ENCODE assay signal across 20 cellular contexts in genomic region chr12:104499668-104500328, GRCh38. TPM values are rescaled to one million over a fixed set of nuclear protein-coding genes. Genes with fewer than 3 reads are reported as not detected.
DNase-seq lines count a peak whose midpoint lies in the region; ATAC-seq and TF ChIP-seq lines count a peak whose summit lies in the region.
"Had no signal": no experiment of that assay in that cellular context is flagged by ENCODE, and none has a peak within 500 bp of the region (broad histone marks: within the 10 kb centered on the region; RNA-seq: fewer than 3 reads in every experiment).

No MANE protein-coding gene starts in this region.

- POLR2A ChIA-PET in activated CD4-positive, alpha-beta memory T cell treated with anti-CD3 and anti-CD28 coated beads for 36 hours (lab: Charles Lee), result interaction anchor here (2.9 kb wide), 1 partner anchor 41 kb away, joined by 9 read pairs; no protein-coding TSS in a partner anchor
- POLR2A ChIA-PET in activated CD4-positive, alpha-beta memory T cell treated with anti-CD3 and anti-CD28 coated beads, Interleukin-2, amount 10 ng/mL, durations not matched to agents 7 days and 5 days (lab: Charles Lee), result interaction anchor here (1.0 to 3.4 kb wide), 5 partner anchors 14 to 42 kb away, joined by 6 to 19 read pairs (median 9); partner anchors contain the start of gene CHST11
- POLR2A ChIA-PET in naive thymus-derived CD4-positive, alpha-beta T cell (lab: Charles Lee), result interaction anchor here (0.7 to 1.8 kb wide), 3 partner anchors 39 to 543 kb away, joined by 3 to 6 read pairs (median 3); no protein-coding TSS in a partner anchor

- no peak overlapping the region for H3K27ac ChIP-seq in naive thymus-derived CD4-positive, alpha-beta T cell (ENCODE audit: low read depth, low read length)
- H3K27ac ChIP-seq in uterus, result peak overlapping the region; percentile 73 to 85
- H3K27ac ChIP-seq: left lung, neutrophil had no signal

- H3K36me3 ChIP-seq in naive thymus-derived CD4-positive, alpha-beta T cell (ENCODE audit: control insufficient read depth in 2 of 3, insufficient read depth in 3 of 3, low read length in 3 of 3), result no peaks in the 10 kb centered on the region
- H3K36me3 ChIP-seq in uterus, result no peaks in the 10 kb centered on the region
- H3K36me3 ChIP-seq: left lung, neutrophil had no signal

- DNase-seq in activated CD4-positive, alpha-beta memory T cell treated with anti-CD3 and anti-CD28 coated beads for 36 hours, result no peak
- DNase-seq in activated CD4-positive, alpha-beta memory T cell treated with anti-CD3 and anti-CD28 coated beads, Interleukin-2, amount 10 ng/mL, durations not matched to agents 7 days and 5 days, result no peak
- DNase-seq in naive thymus-derived CD4-positive, alpha-beta T cell, result no peak
- DNase-seq in uterus (peak in 1 of 2 donors; percentile 62), cortex of kidney (lab: John Stamatoyannopoulos, UW) (no peak), OCI-M2 (lab: John Stamatoyannopoulos, UW; ENCODE audit: unreplicated experiment) (no peak)
- DNase-seq: activated CD4-positive, alpha-beta T cell treated with anti-CD3 and anti-CD28 coated beads, Interleukin-2, amount 10 ng/mL, durations not matched to agents 24 days and 14 days; activated naive CD4-positive, alpha-beta T cell treated with anti-CD3 and anti-CD28 coated beads for 36 hours; aorta; EL; left lung; midbrain; NCI-H2171 treated with DMSO at 0.1 percent for 48 hours; NCI-H526 treated with DMSO at 0.1 percent for 48 hours; Right ventricle myocardium superior; stimulated activated CD4-positive, alpha-beta T cell treated with anti-CD3 and anti-CD28 coated beads, Interleukin-4, amount 100 ng/mL, for 1 hour had no signal

- H3K27me3 ChIP-seq in naive thymus-derived CD4-positive, alpha-beta T cell (ENCODE audit: control insufficient read depth in 2 of 2, insufficient read depth in 2 of 2, low read length in 2 of 2), result no peaks in the 10 kb centered on the region
- H3K27me3 ChIP-seq in uterus, result no peaks in the 10 kb centered on the region
- H3K27me3 ChIP-seq: left lung, neutrophil had no signal

- no peak for TF ChIP-seq CTCF in uterus (IDR thresholded peaks at IDR 0.05)

- peaks cover 56 to 68% of the 10 kb centered on the region in 2 donors for H3K4me1 ChIP-seq in naive thymus-derived CD4-positive, alpha-beta T cell (ENCODE audit: control insufficient read depth in 2 of 2, insufficient read depth in 2 of 2, low read length in 2 of 2)
- H3K4me1 ChIP-seq in uterus, result no peaks in the 10 kb centered on the region

- H3K27ac Mint-ChIP-seq in activated CD4-positive, alpha-beta memory T cell treated with anti-CD3 and anti-CD28 coated beads for 36 hours, result peak overlapping the region; percentile 81
- H3K27ac Mint-ChIP-seq in activated CD4-positive, alpha-beta memory T cell treated with anti-CD3 and anti-CD28 coated beads, Interleukin-2, amount 10 ng/mL, durations not matched to agents 7 days and 5 days, result no peak overlapping the region
- peak overlapping the region; percentile 40 for H3K27ac Mint-ChIP-seq in activated T-helper 17 cell treated with anti-CD3 and anti-CD28 coated beads, Interleukin-2, amount 50 U/mL, for 72 hours
- peak overlapping the region in 7 of 9 donors; percentile 38 to 82 (median 49) for H3K27ac Mint-ChIP-seq in naive thymus-derived CD4-positive, alpha-beta T cell
- H3K27ac Mint-ChIP-seq: activated CD4-positive, alpha-beta T cell treated with anti-CD3 and anti-CD28 coated beads, Interleukin-2, amount 10 ng/mL, durations not matched to agents 24 days and 14 days; activated naive CD4-positive, alpha-beta T cell treated with anti-CD3 and anti-CD28 coated beads for 36 hours had no signal

- no peak for TF ChIP-seq POLR2A in uterus (IDR thresholded peaks at IDR 0.05)

- no peak overlapping the region for H3K4me3 Mint-ChIP-seq in activated CD4-positive, alpha-beta memory T cell treated with anti-CD3 and anti-CD28 coated beads for 36 hours
- no peak overlapping the region for H3K4me3 Mint-ChIP-seq in activated CD4-positive, alpha-beta memory T cell treated with anti-CD3 and anti-CD28 coated beads, Interleukin-2, amount 10 ng/mL, durations not matched to agents 7 days and 5 days
- H3K4me3 Mint-ChIP-seq in activated T-helper 17 cell treated with anti-CD3 and anti-CD28 coated beads, Interleukin-2, amount 50 U/mL, for 72 hours, result peak overlapping the region; percentile 15
- peak overlapping the region in 5 of 10 donors; percentile 35 to 75 (median 73) for H3K4me3 Mint-ChIP-seq in naive thymus-derived CD4-positive, alpha-beta T cell
- H3K4me3 Mint-ChIP-seq: activated CD4-positive, alpha-beta T cell treated with anti-CD3 and anti-CD28 coated beads, Interleukin-2, amount 10 ng/mL, durations not matched to agents 24 days and 14 days; activated naive CD4-positive, alpha-beta T cell treated with anti-CD3 and anti-CD28 coated beads for 36 hours had no signal

- intact Hi-C loops in activated CD4-positive, alpha-beta memory T cell treated with anti-CD3 and anti-CD28 coated beads for 36 hours (cut with micrococcal nuclease), result loop anchor here (2.0 to 5.0 kb wide), 3 partner anchors 68 to 431 kb away; no protein-coding TSS in a partner anchor
- intact Hi-C loops in naive thymus-derived CD4-positive, alpha-beta T cell (cut with micrococcal nuclease), result loop anchor here (2.0 to 5.0 kb wide), 3 partner anchors 15 to 103 kb away; no protein-coding TSS in a partner anchor
- intact Hi-C loops in uterus (cut with DNase I; ENCODE audit: low total_unique reads), result no loop called here

- H3K27me3 Mint-ChIP-seq in activated CD4-positive, alpha-beta memory T cell treated with anti-CD3 and anti-CD28 coated beads for 36 hours, result no peaks in the 10 kb centered on the region
- H3K27me3 Mint-ChIP-seq in activated CD4-positive, alpha-beta memory T cell treated with anti-CD3 and anti-CD28 coated beads, Interleukin-2, amount 10 ng/mL, durations not matched to agents 7 days and 5 days, result no peaks in the 10 kb centered on the region
- no peaks in the 10 kb centered on the region for H3K27me3 Mint-ChIP-seq in activated T-helper 17 cell treated with anti-CD3 and anti-CD28 coated beads, Interleukin-2, amount 50 U/mL, for 72 hours
- H3K27me3 Mint-ChIP-seq in naive thymus-derived CD4-positive, alpha-beta T cell, result no peaks in the 10 kb centered on the region
- H3K27me3 Mint-ChIP-seq: activated CD4-positive, alpha-beta T cell treated with anti-CD3 and anti-CD28 coated beads, Interleukin-2, amount 10 ng/mL, durations not matched to agents 24 days and 14 days; IgD-negative memory B cell had no signal

- no peak for ATAC-seq in activated T-helper 17 cell treated with anti-CD3 and anti-CD28 coated beads, Interleukin-2, amount 50 U/mL, for 72 hours (replicated peaks)
- ATAC-seq in naive thymus-derived CD4-positive, alpha-beta T cell, result no peak
- no peak for ATAC-seq in GM19324 (IDR thresholded peaks at IDR 0.05; ENCODE audit: low FRiP score, unreplicated experiment)
- ATAC-seq: left lung had no signal

- no peaks in the 10 kb centered on the region for H3K9me3 ChIP-seq in naive thymus-derived CD4-positive, alpha-beta T cell (ENCODE audit: control insufficient read depth in 2 of 3, low read length in 3 of 3)
- H3K9me3 ChIP-seq in uterus, result no peaks in the 10 kb centered on the region
- H3K9me3 ChIP-seq: left lung, neutrophil had no signal

- H3K4me3 ChIP-seq in naive thymus-derived CD4-positive, alpha-beta T cell (ENCODE audit: low read length), result no peak overlapping the region
- H3K4me3 ChIP-seq in uterus, result no peak overlapping the region
- H3K4me3 ChIP-seq: left lung had no signal

- CTCF ChIA-PET in activated CD4-positive, alpha-beta memory T cell treated with anti-CD3 and anti-CD28 coated beads for 36 hours (lab: Charles Lee), result interaction anchor here (1.0 to 1.9 kb wide), 4 partner anchors 41 to 118 kb away, joined by 4 to 5 read pairs (median 4); no protein-coding TSS in a partner anchor
- CTCF ChIA-PET in activated CD4-positive, alpha-beta memory T cell treated with anti-CD3 and anti-CD28 coated beads, Interleukin-2, amount 10 ng/mL, durations not matched to agents 7 days and 5 days (lab: Charles Lee), result interaction anchor here (1.2 to 2.2 kb wide), 4 partner anchors 40 to 118 kb away, joined by 3 to 8 read pairs (median 4); no protein-coding TSS in a partner anchor
- CTCF ChIA-PET in naive thymus-derived CD4-positive, alpha-beta T cell (lab: Charles Lee), result interaction anchor here (1.1 to 1.4 kb wide), 2 partner anchors 43 to 118 kb away, joined by 3 to 5 read pairs; partner anchors contain the start of gene CHST11

- H3K4me1 Mint-ChIP-seq in activated CD4-positive, alpha-beta memory T cell treated with anti-CD3 and anti-CD28 coated beads for 36 hours (ENCODE audit: low read depth), result peaks cover 91% of the 10 kb centered on the region
- peaks cover 94% of the 10 kb centered on the region for H3K4me1 Mint-ChIP-seq in activated CD4-positive, alpha-beta memory T cell treated with anti-CD3 and anti-CD28 coated beads, Interleukin-2, amount 10 ng/mL, durations not matched to agents 7 days and 5 days
- H3K4me1 Mint-ChIP-seq in activated T-helper 17 cell treated with anti-CD3 and anti-CD28 coated beads, Interleukin-2, amount 50 U/mL, for 72 hours, result peaks cover 53% of the 10 kb centered on the region
- peaks cover 57 to 91% (median 86%) of the 10 kb centered on the region in 7 donors for H3K4me1 Mint-ChIP-seq in naive thymus-derived CD4-positive, alpha-beta T cell

- no peaks in the 10 kb centered on the region for H3K36me3 Mint-ChIP-seq in activated CD4-positive, alpha-beta memory T cell treated with anti-CD3 and anti-CD28 coated beads for 36 hours
- peaks cover 60% of the 10 kb centered on the region for H3K36me3 Mint-ChIP-seq in activated CD4-positive, alpha-beta memory T cell treated with anti-CD3 and anti-CD28 coated beads, Interleukin-2, amount 10 ng/mL, durations not matched to agents 7 days and 5 days (ENCODE audit: low read depth)
- H3K36me3 Mint-ChIP-seq in activated T-helper 17 cell treated with anti-CD3 and anti-CD28 coated beads, Interleukin-2, amount 50 U/mL, for 72 hours (ENCODE audit: low read depth), result peaks cover 5% of the 10 kb centered on the region
- H3K36me3 Mint-ChIP-seq in naive thymus-derived CD4-positive, alpha-beta T cell, result peaks cover 0 to 30% (median 0%) of the 10 kb centered on the region in 5 donors
- H3K36me3 Mint-ChIP-seq: IgD-negative memory B cell had no signal

- H3K9me3 Mint-ChIP-seq in activated CD4-positive, alpha-beta memory T cell treated with anti-CD3 and anti-CD28 coated beads for 36 hours, result no peaks in the 10 kb centered on the region
- H3K9me3 Mint-ChIP-seq in activated CD4-positive, alpha-beta memory T cell treated with anti-CD3 and anti-CD28 coated beads, Interleukin-2, amount 10 ng/mL, durations not matched to agents 7 days and 5 days, result no peaks in the 10 kb centered on the region
- H3K9me3 Mint-ChIP-seq in activated T-helper 17 cell treated with anti-CD3 and anti-CD28 coated beads, Interleukin-2, amount 50 U/mL, for 72 hours, result no peaks in the 10 kb centered on the region
- no peaks in the 10 kb centered on the region for H3K9me3 Mint-ChIP-seq in naive thymus-derived CD4-positive, alpha-beta T cell
- H3K9me3 Mint-ChIP-seq: activated CD4-positive, alpha-beta T cell treated with anti-CD3 and anti-CD28 coated beads, Interleukin-2, amount 10 ng/mL, durations not matched to agents 24 days and 14 days; activated naive CD4-positive, alpha-beta T cell treated with anti-CD3 and anti-CD28 coated beads for 36 hours; IgD-negative memory B cell had no signal

RNA-seq across cellular contexts. Expression of gene CHST11, which starts 43.0 kb away (rescaled TPM):
- total RNA-seq in activated CD4-positive, alpha-beta memory T cell treated with anti-CD3 and anti-CD28 coated beads for 36 hours, result 10 to 100 TPM; 58.3 to 59.0 TPM
- 100 to 1,000 TPM; 124 to 125 TPM for total RNA-seq in activated CD4-positive, alpha-beta memory T cell treated with anti-CD3 and anti-CD28 coated beads, Interleukin-2, amount 10 ng/mL, durations not matched to agents 7 days and 5 days
- 10 to 100 TPM; 36.2 to 61.7 TPM for total RNA-seq in activated T-helper 17 cell treated with anti-CD3 and anti-CD28 coated beads, Interleukin-2, amount 50 U/mL, for 72 hours
- total RNA-seq in naive thymus-derived CD4-positive, alpha-beta T cell, result 10 to 100 TPM; 31.9 to 74.3 (median 42.0) TPM
- polyA plus RNA-seq in naive thymus-derived CD4-positive, alpha-beta T cell, result 10 to 100 TPM; 23.4 to 28.7 TPM
- 10 to 100 TPM; 21.0 to 82.1 (median 58.7) TPM for total RNA-seq in uterus
